ENCODE assay signal across 30 cellular contexts in genomic region chr3:104088738-104089137, GRCh38.
"Had no signal": no experiment of that assay in that cellular context is flagged by ENCODE, and none has a peak within 500 bp of the region (broad histone marks: within the 10 kb centered on the region; RNA-seq: fewer than 3 reads in every experiment).

No MANE protein-coding gene starts in this region.

- H3K4me1 ChIP-seq: adrenal gland, ascending aorta, body of pancreas, breast epithelium had no signal

- H3K4me3 ChIP-seq: adrenal gland, ascending aorta, body of pancreas, breast epithelium, cardiac muscle cell had no signal

- H3K9me3 ChIP-seq: adrenal gland, body of pancreas, breast epithelium had no signal

- DNase-seq: activated effector memory CD4-positive, alpha-beta T cell treated with anti-CD3 and anti-CD28 coated beads, Interleukin-2, amount 50 U/mL, for 16 hours; activated effector memory CD4-positive, alpha-beta T cell treated with Interleukin-2 at 50 U/mL for 16 hours; activated gamma-delta T cell; activated gamma-delta T cell treated with Interleukin-2 at 50 U/mL for 16 hours; activated naive CD4-positive, alpha-beta T cell; activated naive CD4-positive, alpha-beta T cell treated with anti-CD3 and anti-CD28 coated beads for 36 hours; activated naive CD4-positive, alpha-beta T cell treated with anti-CD3 and anti-CD28 coated beads, Interleukin-2, amount 10 ng/mL, durations not matched to agents 7 days and 5 days; activated naive CD4-positive, alpha-beta T cell treated with anti-CD3 and anti-CD28 coated beads, Interleukin-2, amount 50 U/mL, for 16 hours; activated naive CD4-positive, alpha-beta T cell treated with Interleukin-2 at 50 U/mL for 16 hours; activated naive CD8-positive, alpha-beta T cell treated with anti-CD3 and anti-CD28 coated beads for 36 hours; activated naive CD8-positive, alpha-beta T cell treated with anti-CD3 and anti-CD28 coated beads, Interleukin-2, amount 10 ng/mL, durations not matched to agents 7 days and 5 days; activated naive CD8-positive, alpha-beta T cell treated with anti-CD3 and anti-CD28 coated beads, Interleukin-2, amount 50 U/mL, for 24 hours; activated T-cell treated with anti-CD3 and anti-CD28 coated beads, Interleukin-2, amount 50 U/mL, for 1 hour; activated T-cell treated with anti-CD3 and anti-CD28 coated beads, Interleukin-2, amount 50 U/mL, for 24 hours; activated T-cell treated with anti-CD3 and anti-CD28 coated beads, Interleukin-2, amount 50 U/mL, for 4 hours; activated T-cell treated with anti-CD3 and anti-CD28 coated beads, Interleukin-2, amount 50 U/mL, for 48 hours; activated T-cell treated with anti-CD3 and anti-CD28 coated beads, Interleukin-2, amount 50 U/mL, for 72 hours; adrenal gland; amniotic stem cell; amygdala; anterior cingulate cortex; aorta; body of pancreas; brain microvascular endothelial cell; caudate nucleus; central memory CD4-positive, alpha-beta T cell; cerebellar nuclear complex had no signal

- H3K27me3 ChIP-seq: adrenal gland, ascending aorta, body of pancreas, brain microvascular endothelial cell, breast epithelium, cardiac muscle cell had no signal

- H3K36me3 ChIP-seq: adrenal gland, ascending aorta, brain microvascular endothelial cell, breast epithelium, cardiac muscle cell had no signal

- H3K27ac ChIP-seq: adrenal gland, ascending aorta, body of pancreas, brain microvascular endothelial cell, breast epithelium, cardiac muscle cell had no signal
